ENCODE assay signal across 10 cellular contexts in genomic region chr1:201024251-201024998, GRCh38. TPM values are rescaled to one million over a fixed set of nuclear protein-coding genes. Genes with fewer than 3 reads are reported as not detected.
DNase-seq lines count a peak whose midpoint lies in the region; ATAC-seq, FAIRE-seq and TF ChIP-seq lines count a peak whose summit lies in the region.
"Had no signal": no experiment of that assay in that cellular context is flagged by ENCODE, and none has a peak within 500 bp of the region (broad histone marks: within the 10 kb centered on the region; RNA-seq: fewer than 3 reads in every experiment).

No MANE protein-coding gene starts in this region.

- peaks cover 38% of the 10 kb centered on the region for H3K4me1 Mint-ChIP-seq in chondrocyte (ENCODE audit: low read depth)
- peaks cover 42 to 54% of the 10 kb centered on the region in 2 donors for H3K4me1 Mint-ChIP-seq in natural killer cell

- FAIRE-seq in small intestine (lab: Jason Lieb, UNC) = no peak
- FAIRE-seq: pancreas had no signal

- intact Hi-C loops in natural killer cell (cut with micrococcal nuclease) = loop anchor here (5.0 kb wide), 1 partner anchor 137 kb away; no protein-coding TSS in a partner anchor

- 0 out of 2 replicates have a peak overlapping the region, but pooled peaks have one; percentile 1 for H2AFZ ChIP-seq in KMS-11 (ENCODE audit: low read depth)

- H3K27ac Mint-ChIP-seq in chondrocyte (ENCODE audit: unreplicated experiment) = no peak overlapping the region
- H3K27ac Mint-ChIP-seq in natural killer cell = peak overlapping the region; percentile 9 to 98

- no peak overlapping the region for H3K4me3 ChIP-seq in KMS-11 (IDR thresholded peaks at IDR 0.05; ENCODE audit: insufficient read depth, low read depth, low read length)
- no peak overlapping the region for H3K4me3 ChIP-seq in small intestine (ENCODE audit: low read depth in 1 of 2, low read length in 2 of 2)
- no peak overlapping the region for H3K4me3 ChIP-seq in gastroesophageal sphincter

- 58 to 73% (median 63%) methylated on average over 6 of the region's 6 CpGs for WGBS in small intestine, 3 donors
- WGBS in gastroesophageal sphincter (ENCODE audit: low coverage in 1 of 2), 2 donors = 40 to 83% methylated on average over 1 to 2 of the region's 6 CpGs

- no peak for TF ChIP-seq POLR2A in gastroesophageal sphincter (IDR thresholded peaks at IDR 0.05)

- no peak overlapping the region for H3K27ac ChIP-seq in KMS-11
- H3K27ac ChIP-seq in small intestine (ENCODE audit: low read depth in 1 of 2, low read length in 1 of 2) = no peak overlapping the region
- H3K27ac ChIP-seq in gastroesophageal sphincter = peak overlapping the region in 2 of 4 donors; percentile 24 to 58
- H3K27ac ChIP-seq: pancreas had no signal

- DNase-seq in COLO829 (ENCODE audit: low spot score) (peak; percentile 65), chondrocyte (ENCODE audit: low spot score) (no peak), natural killer cell (no peak), small intestine (no peak), HuH-7.5 (ENCODE audit: low spot score) (no peak)

- H3K36me3 Mint-ChIP-seq in chondrocyte (ENCODE audit: low read depth) = no peaks in the 10 kb centered on the region
- H3K36me3 Mint-ChIP-seq in natural killer cell = no peaks in the 10 kb centered on the region

- H4K20me1 ChIP-seq in KMS-11 (ENCODE audit: insufficient read depth) = no peaks in the 10 kb centered on the region

- peaks cover 63% of the 10 kb centered on the region for H3K4me1 ChIP-seq in KMS-11 (ENCODE audit: low read depth, poor library complexity, severe bottlenecking)
- H3K4me1 ChIP-seq in small intestine (ENCODE audit: control insufficient read depth in 2 of 2, insufficient read depth in 1 of 2, low read depth in 1 of 2, low read length in 1 of 2) = peaks cover 3 to 23% of the 10 kb centered on the region in 2 donors
- peaks cover 0 to 81% (median 24%) of the 10 kb centered on the region in 3 donors for H3K4me1 ChIP-seq in gastroesophageal sphincter

- H3K4me2 ChIP-seq in KMS-11 = peak overlapping the region; percentile 34; the same call in 1 of the 2 replicates

- H3K27me3 Mint-ChIP-seq in chondrocyte (ENCODE audit: low read depth) (no peaks in the 10 kb centered on the region), natural killer cell (ENCODE audit: low read depth in 2 of 2) (no peaks in the 10 kb centered on the region)
- H3K27me3 Mint-ChIP-seq: central memory CD8-positive, alpha-beta T cell had no signal

- ATAC-seq in natural killer cell = no peak
- ATAC-seq in GM19035 (IDR thresholded peaks at IDR 0.05; ENCODE audit: unreplicated experiment) = no peak
- ATAC-seq in gastroesophageal sphincter = no peak

- peaks cover 34% of the 10 kb centered on the region for H3K79me2 ChIP-seq in KMS-11 (ENCODE audit: insufficient read depth, low read depth)

- H3K27me3 ChIP-seq in KMS-11 (ENCODE audit: insufficient read depth, low read depth) = no peaks in the 10 kb centered on the region
- H3K27me3 ChIP-seq in small intestine (ENCODE audit: control insufficient read depth in 2 of 2, insufficient read depth in 2 of 2, low read length in 2 of 2) = no peaks in the 10 kb centered on the region
- peaks cover 11% of the 10 kb centered on the region for H3K27me3 ChIP-seq in gastroesophageal sphincter
- H3K27me3 ChIP-seq: pancreas had no signal

- H3K36me3 ChIP-seq in KMS-11 (ENCODE audit: insufficient read depth) = no peaks in the 10 kb centered on the region
- H3K36me3 ChIP-seq in small intestine (ENCODE audit: control insufficient read depth in 2 of 2, insufficient read depth in 2 of 2, low read length in 2 of 2) = no peaks in the 10 kb centered on the region
- no peaks in the 10 kb centered on the region for H3K36me3 ChIP-seq in gastroesophageal sphincter
- H3K36me3 ChIP-seq: pancreas had no signal

- no peak for TF ChIP-seq EP300 in gastroesophageal sphincter (IDR thresholded peaks at IDR 0.05)

- no peak overlapping the region for H3K9ac ChIP-seq in KMS-11

- peak overlapping the region; percentile 9 for H3K4me3 Mint-ChIP-seq in chondrocyte (ENCODE audit: unreplicated experiment)
- H3K4me3 Mint-ChIP-seq in natural killer cell = peak overlapping the region; percentile 37
- H3K4me3 Mint-ChIP-seq: central memory CD8-positive, alpha-beta T cell had no signal

- TF ChIP-seq CTCF in KMS-11 (conservative IDR thresholded peaks at IDR 0.05; ENCODE audit: low read depth, low read length) = no peak
- TF ChIP-seq CTCF in chondrocyte (IDR thresholded peaks at IDR 0.05) = no peak
- no peak for TF ChIP-seq CTCF in natural killer cell (IDR thresholded peaks at IDR 0.05)
- no peak for TF ChIP-seq CTCF in gastroesophageal sphincter (IDR thresholded peaks at IDR 0.05)

- H3K9me3 ChIP-seq in small intestine (ENCODE audit: control insufficient read depth, low read depth) (no peaks in the 10 kb centered on the region), gastroesophageal sphincter (no peaks in the 10 kb centered on the region)
- H3K9me3 ChIP-seq: pancreas had no signal

- no peaks in the 10 kb centered on the region for H3K9me3 Mint-ChIP-seq in chondrocyte (ENCODE audit: low read depth)
- no peaks in the 10 kb centered on the region for H3K9me3 Mint-ChIP-seq in natural killer cell
- H3K9me3 Mint-ChIP-seq: central memory CD8-positive, alpha-beta T cell had no signal

RNA-seq across cellular contexts. Expression of gene KIF21B, which starts 0.9 kb away (rescaled TPM):
- total RNA-seq in chondrocyte (1.1 to 2.6 TPM (median 2.6 TPM) in 3 replicates), natural killer cell (100 to 1,000 TPM; 102 to 129 (median 126) TPM), gastroesophageal sphincter (1 to 10 TPM; 1.2 to 1.9 (median 1.6) TPM)
- 10 to 100 TPM in 1 of 3 donors, 1 to 10 TPM in 1, under 1 TPM in 1; 0.89 to 12.9 (median 2.4) TPM for polyA plus RNA-seq in small intestine

Comparison
In these comparisons a context has a peak if more than half of its experiments do, and no peak if none do; other contexts are left out.
1. RNA of gene KIF21B, which starts 0.9 kb away (total RNA-seq): 102 to 129 TPM in natural killer cell; 1.1 to 2.6 TPM in chondrocyte and 1.2 to 1.9 TPM in gastroesophageal sphincter; every median in the first group is over 10 times any median in the second.